8 cellular contexts compared by ENCODE assay signal in the genomic region with DNA sequence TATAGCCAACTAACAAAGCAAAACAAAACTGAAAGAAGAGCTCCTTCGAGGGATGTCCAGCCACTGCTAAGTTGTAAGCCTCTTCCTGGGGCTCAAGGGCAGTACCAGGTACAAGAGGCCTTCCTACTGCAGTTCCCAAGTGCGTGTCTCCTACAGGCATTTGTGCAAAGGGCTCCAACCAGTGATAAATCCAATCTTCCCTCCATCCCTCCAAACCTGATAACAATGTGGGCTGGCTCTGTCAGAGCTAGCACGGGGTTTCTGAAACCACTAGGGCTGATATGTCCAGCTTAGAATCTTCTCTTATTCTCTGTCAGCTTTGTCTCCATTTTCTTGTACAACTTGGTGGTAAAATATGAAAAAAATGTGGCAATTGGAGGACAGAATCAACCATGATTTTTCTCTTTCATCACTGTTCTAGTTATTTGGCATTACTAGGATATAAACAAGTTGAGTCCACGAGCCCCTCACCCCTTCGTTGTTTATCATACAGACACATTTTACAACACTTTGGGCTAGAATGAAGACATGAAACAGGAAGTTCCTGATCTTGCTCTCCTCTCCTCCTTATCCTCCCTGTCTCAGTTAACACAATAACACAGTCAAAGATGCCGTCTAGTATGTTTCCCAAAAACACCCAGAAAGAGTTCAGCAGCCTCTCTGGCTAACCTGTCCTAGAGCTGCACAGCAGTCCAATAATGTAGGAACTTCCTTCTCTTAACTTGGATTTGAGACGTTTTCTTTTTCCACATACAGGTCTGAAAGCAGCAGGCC. TPM values are rescaled to one million over a fixed set of nuclear protein-coding genes. Genes with fewer than 3 reads are reported as not detected.
DNase-seq lines count a peak whose midpoint lies in the region; ATAC-seq lines count a peak whose summit lies in the region.

No MANE protein-coding gene starts in this region.

- H3K4me1 Mint-ChIP-seq in activated naive CD8-positive, alpha-beta T cell treated with anti-CD3 and anti-CD28 coated beads, Interleukin-2, amount 10 ng/mL, durations not matched to agents 7 days and 5 days, result peaks cover 65% of the 10 kb centered on the region
- H3K4me1 Mint-ChIP-seq in naive B cell, result peaks cover 59 to 73% (median 64%) of the 10 kb centered on the region in 3 donors

- H3K9me3 Mint-ChIP-seq in activated naive CD8-positive, alpha-beta T cell treated with anti-CD3 and anti-CD28 coated beads, Interleukin-2, amount 10 ng/mL, durations not matched to agents 7 days and 5 days, result no peaks in the 10 kb centered on the region
- no peaks in the 10 kb centered on the region for H3K9me3 Mint-ChIP-seq in naive B cell

- peaks cover 28% of the 10 kb centered on the region for H3K36me3 Mint-ChIP-seq in activated naive CD8-positive, alpha-beta T cell treated with anti-CD3 and anti-CD28 coated beads, Interleukin-2, amount 10 ng/mL, durations not matched to agents 7 days and 5 days
- H3K36me3 Mint-ChIP-seq in naive B cell, result peaks cover 25 to 39% of the 10 kb centered on the region in 2 donors

- POLR2A ChIA-PET in activated naive CD8-positive, alpha-beta T cell treated with anti-CD3 and anti-CD28 coated beads, Interleukin-2, amount 10 ng/mL, durations not matched to agents 7 days and 5 days (lab: Charles Lee), result interaction anchor here (0.6 to 7.8 kb wide), 18 partner anchors 10 to 86 kb away, joined by 3 to 214 read pairs (median 6); a partner anchor contains a TSS

- peak; percentile 49 for ATAC-seq in GM18498 (IDR thresholded peaks at IDR 0.05; ENCODE audit: unreplicated experiment)
- peak; percentile 39 for ATAC-seq in HG02981 (IDR thresholded peaks at IDR 0.05; ENCODE audit: unreplicated experiment)
- no peak for ATAC-seq in activated naive CD8-positive, alpha-beta T cell treated with anti-CD3 and anti-CD28 coated beads, Interleukin-2, amount 10 ng/mL, durations not matched to agents 7 days and 5 days (ENCODE audit: low read depth)
- peak; percentile 18 to 21 for ATAC-seq in naive B cell (ENCODE audit: low read depth in 2 of 2)

- no peaks in the 10 kb centered on the region for H3K27me3 Mint-ChIP-seq in activated naive CD8-positive, alpha-beta T cell treated with anti-CD3 and anti-CD28 coated beads, Interleukin-2, amount 10 ng/mL, durations not matched to agents 7 days and 5 days
- H3K27me3 Mint-ChIP-seq in naive B cell, result no peaks in the 10 kb centered on the region

- peak overlapping the region; percentile 98 for H3K27ac Mint-ChIP-seq in activated naive CD8-positive, alpha-beta T cell treated with anti-CD3 and anti-CD28 coated beads, Interleukin-2, amount 10 ng/mL, durations not matched to agents 7 days and 5 days
- H3K27ac Mint-ChIP-seq in naive B cell, result peak overlapping the region; percentile 95 to 99 (median 98)

- DNase-seq in activated naive CD8-positive, alpha-beta T cell treated with anti-CD3 and anti-CD28 coated beads, Interleukin-2, amount 10 ng/mL, durations not matched to agents 7 days and 5 days, result no peak
- peak; percentile 30 for DNase-seq in naive B cell
- DNase-seq in dedifferentiated amniotic fluid mesenchymal stem cell (ENCODE audit: extremely low spot score), result no peak
- DNase-seq in SHP77 treated with DMSO at 0.1 percent for 48 hours (lab: John Stamatoyannopoulos, UW), result no peak
- DNase-seq in DMS79 treated with DMSO at 0.1 percent for 48 hours (lab: John Stamatoyannopoulos, UW), result no peak
- DNase-seq in GOT3 (lab: John Stamatoyannopoulos, UW), result no peak

- peak overlapping the region; percentile 93 for H3K4me3 Mint-ChIP-seq in activated naive CD8-positive, alpha-beta T cell treated with anti-CD3 and anti-CD28 coated beads, Interleukin-2, amount 10 ng/mL, durations not matched to agents 7 days and 5 days
- peak overlapping the region; percentile 89 to 99 (median 96) for H3K4me3 Mint-ChIP-seq in naive B cell

RNA-seq across cellular contexts. Expression of a gene that starts 35.4 kb away (rescaled TPM):
- total RNA-seq in activated naive CD8-positive, alpha-beta T cell treated with anti-CD3 and anti-CD28 coated beads, Interleukin-2, amount 10 ng/mL, durations not matched to agents 7 days and 5 days, result 100 to 1,000 TPM; 446 to 480 TPM
- 100 to 1,000 TPM in 1 of 6 donors, 10 to 100 TPM in 5; 67.8 to 119 (median 95.5) TPM for polyA plus RNA-seq in naive B cell (ENCODE audit: low read depth in 6 of 6)
